ENCODE assay signal across 1 cellular context in genomic region chr11:116232364-116232801, GRCh38.
TF ChIP-seq lines count a peak whose summit lies in the region.

No MANE protein-coding gene starts in this region.

TF ChIP-seq in HEK293, 187 proteins besides CTCF, POLR2A, EP300 and RAD21 (continued from another document and continues in another):
- TF ChIP-seq PRDM10 (tag by site-specific recombination; IDR thresholded peaks at IDR 0.05) (peak; percentile 41; the same call in 1 of the 2 replicates), ZEB2 (tag by site-specific recombination; IDR thresholded peaks at IDR 0.05) (0 out of 2 replicates have a peak, but pooled peaks have one; percentile 48), ZNF600 (tag by site-specific recombination; IDR thresholded peaks at IDR 0.05) (peak; percentile 77), GLIS1 (tag by site-specific recombination; IDR thresholded peaks at IDR 0.05) (peak; percentile 87), TSHZ1 (tag by site-specific recombination; IDR thresholded peaks at IDR 0.05; ENCODE audit: borderline replicate concordance) (peak; percentile 60), ATF2 (tag by site-specific recombination; IDR thresholded peaks at IDR 0.05; ENCODE audit: low read depth) (no peak), ZNF561 (tag by site-specific recombination; IDR thresholded peaks at IDR 0.05; ENCODE audit: borderline replicate concordance) (peak; percentile 50; the same call in 1 of the 2 replicates), FEZF1 (tag by site-specific recombination; IDR thresholded peaks at IDR 0.05) (peak; percentile 89), ZNF433 (tag by site-specific recombination; IDR thresholded peaks at IDR 0.05; ENCODE audit: low read depth) (no peak), PRDM4 (tag by site-specific recombination; IDR thresholded peaks at IDR 0.05) (0 out of 2 replicates have a peak, but pooled peaks have one; percentile 24), WT1 (tag by site-specific recombination; IDR thresholded peaks at IDR 0.05) (peak; percentile 95), ZNF248 (tag by site-specific recombination; IDR thresholded peaks at IDR 0.05) (no peak), ZNF24 (tag by site-specific recombination; IDR thresholded peaks at IDR 0.05) (0 out of 2 replicates have a peak, but pooled peaks have one; percentile 29), ZNF398 (tag by site-specific recombination; IDR thresholded peaks at IDR 0.05) (peak; percentile 40; the same call in 1 of the 2 replicates), ZNF2 (tag by site-specific recombination; IDR thresholded peaks at IDR 0.05) (no peak), ZNF292 (tag by site-specific recombination; IDR thresholded peaks at IDR 0.05; ENCODE audit: borderline replicate concordance, low read depth) (no peak), ZNF664 (tag by site-specific recombination; IDR thresholded peaks at IDR 0.05) (no peak), ZBTB21 (tag by site-specific recombination; IDR thresholded peaks at IDR 0.05) (peak; percentile 79), ZNF549 (tag by site-specific recombination; IDR thresholded peaks at IDR 0.05) (no peak), ZSCAN4 (tag by site-specific recombination; IDR thresholded peaks at IDR 0.05) (no peak), ZNF488 (tag by site-specific recombination; IDR thresholded peaks at IDR 0.05) (peak; percentile 84; the same call in 1 of the 2 replicates), ZNF791 (tag by site-specific recombination; IDR thresholded peaks at IDR 0.05) (no peak), ZSCAN23 (tag by site-specific recombination; IDR thresholded peaks at IDR 0.05) (peak; percentile 19; the same call in 1 of the 2 replicates), ZNF629 (tag by site-specific recombination; IDR thresholded peaks at IDR 0.05) (peak; percentile 92), MZF1 (tag by site-specific recombination; IDR thresholded peaks at IDR 0.05; ENCODE audit: borderline replicate concordance) (no peak), ZNF394 (tag by site-specific recombination; IDR thresholded peaks at IDR 0.05; ENCODE audit: borderline replicate concordance) (peak; percentile 41; the same call in 1 of the 2 replicates), INSM2 (tag by site-specific recombination; IDR thresholded peaks at IDR 0.05) (peak; percentile 72), ZFHX2 (tag by site-specific recombination; conservative IDR thresholded peaks at IDR 0.05) (peak; percentile 56), ZNF658 (tag by site-specific recombination; IDR thresholded peaks at IDR 0.05) (no peak), ZNF580 (tag by site-specific recombination; IDR thresholded peaks at IDR 0.05) (no peak), ZBTB8A (tag by site-specific recombination; IDR thresholded peaks at IDR 0.05) (peak; percentile 81), IKZF3 (tag by site-specific recombination; IDR thresholded peaks at IDR 0.05) (0 out of 2 replicates have a peak, but pooled peaks have one; percentile 30), ZSCAN30 (tag by site-specific recombination; IDR thresholded peaks at IDR 0.05) (no peak), SP3 (tag by site-specific recombination; IDR thresholded peaks at IDR 0.05) (no peak), ZNF324 (tag by site-specific recombination; IDR thresholded peaks at IDR 0.05) (0 out of 2 replicates have a peak, but pooled peaks have one; percentile 54), ZNF335 (tag by site-specific recombination; conservative IDR thresholded peaks at IDR 0.05) (peak; percentile 47), ZSCAN18 (tag by site-specific recombination; IDR thresholded peaks at IDR 0.05) (no peak), ZNF221 (tag by site-specific recombination; IDR thresholded peaks at IDR 0.05; ENCODE audit: borderline replicate concordance) (no peak), OSR2 (tag by site-specific recombination; IDR thresholded peaks at IDR 0.05) (peak; percentile 95), ZBTB17 (tag by site-specific recombination; IDR thresholded peaks at IDR 0.05) (peak; percentile 46; the same call in 1 of the 2 replicates), ZNF302 (tag by site-specific recombination; IDR thresholded peaks at IDR 0.05; ENCODE audit: low read depth) (no peak), YY2 (tag by site-specific recombination; IDR thresholded peaks at IDR 0.05) (no peak)
